Comparison of ENCODE assay signal across 22 cellular contexts in the genomic region with DNA sequence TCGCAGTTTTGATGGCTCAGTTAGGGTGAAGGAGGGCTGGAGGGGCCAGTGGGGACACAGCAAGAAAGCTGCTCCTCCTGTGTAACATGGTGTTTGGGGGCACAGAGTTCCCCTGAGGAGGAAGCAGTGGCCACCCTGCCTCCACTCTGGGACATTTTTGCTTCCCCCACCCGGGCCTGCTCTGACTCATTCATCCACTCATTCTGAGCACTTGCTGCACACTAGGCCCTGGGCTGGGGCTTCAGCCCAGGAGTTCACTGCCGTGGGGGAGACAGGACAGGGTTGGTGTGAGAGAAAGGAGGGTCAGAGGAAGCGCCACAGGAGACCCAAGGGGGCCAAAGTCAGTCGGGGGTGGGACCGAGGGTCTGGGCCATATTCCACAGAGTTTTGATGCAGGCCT. TPM values are rescaled to one million over a fixed set of nuclear protein-coding genes. Genes with fewer than 3 reads are reported as not detected.
DNase-seq lines count a peak whose midpoint lies in the region; ATAC-seq and TF ChIP-seq lines count a peak whose summit lies in the region.
"Had no signal": no experiment of that assay in that cellular context is flagged by ENCODE, and none has a peak within 500 bp of the region (broad histone marks: within the 10 kb centered on the region; RNA-seq: fewer than 3 reads in every experiment).

No MANE protein-coding gene starts in this region.

- H3K18ac ChIP-seq in mesenchymal stem cell (ENCODE audit: low read depth in 1 of 2, low read length in 2 of 2), result peak overlapping the region in 1 of 2 experiments; percentile 60

- H3K36me3 Mint-ChIP-seq in Calu3 (ENCODE audit: insufficient read depth, unreplicated experiment), result no peaks in the 10 kb centered on the region
- no peaks in the 10 kb centered on the region for H3K36me3 Mint-ChIP-seq in activated T-helper 17 cell treated with anti-CD3 and anti-CD28 coated beads, Interleukin-2, amount 50 U/mL, for 72 hours (ENCODE audit: low read depth)

- no TSS peak for BruUV-seq in Calu3 (replicated peaks; lab: Mats Ljungman, UMichigan)

- no peak overlapping the region for H3K4me3 Mint-ChIP-seq in Calu3 (ENCODE audit: low read depth, unreplicated experiment)
- no peak overlapping the region for H3K4me3 Mint-ChIP-seq in activated T-helper 17 cell treated with anti-CD3 and anti-CD28 coated beads, Interleukin-2, amount 50 U/mL, for 72 hours
- H3K4me3 Mint-ChIP-seq: activated naive CD8-positive, alpha-beta T cell treated with anti-CD3 and anti-CD28 coated beads, Interleukin-2, amount 50 U/mL, for 24 hours; central memory CD8-positive, alpha-beta T cell had no signal

- H2BK5ac ChIP-seq in mesenchymal stem cell (ENCODE audit: low read depth, low read length, poor library complexity, severe bottlenecking), result no peak overlapping the region

- H4K8ac ChIP-seq in mesenchymal stem cell (ENCODE audit: low read length), result peak overlapping the region; percentile 65

- H3K23ac ChIP-seq in mesenchymal stem cell (ENCODE audit: low read length in 2 of 2), result no peak overlapping the region

- H3K4ac ChIP-seq in mesenchymal stem cell (ENCODE audit: low read depth in 1 of 2, low read length in 2 of 2), result no peak overlapping the region

- H3K9me3 ChIP-seq in mesenchymal stem cell (ENCODE audit: control insufficient read depth, low read length) (peaks cover 2% of the 10 kb centered on the region), ascending aorta (no peaks in the 10 kb centered on the region)
- H3K9me3 ChIP-seq: mucosa of descending colon, right lobe of liver, suprapubic skin had no signal

- CTCF ChIA-PET in Calu3 (lab: Charles Lee), result no interaction called here

- H3K27ac ChIP-seq in mesenchymal stem cell (ENCODE audit: low read length, poor library complexity, severe bottlenecking), result no peak overlapping the region
- no peak overlapping the region for H3K27ac ChIP-seq in ascending aorta
- H3K27ac ChIP-seq: HL-60, right lobe of liver, suprapubic skin had no signal

- ATAC-seq in HG02610 (IDR thresholded peaks at IDR 0.05; ENCODE audit: unreplicated experiment) (peak; percentile 51), HG03280 (IDR thresholded peaks at IDR 0.05; ENCODE audit: unreplicated experiment) (no peak)
- peak; percentile 52 for ATAC-seq in activated T-helper 17 cell treated with anti-CD3 and anti-CD28 coated beads, Interleukin-2, amount 50 U/mL, for 72 hours (replicated peaks)
- ATAC-seq: activated naive CD8-positive, alpha-beta T cell treated with anti-CD3 and anti-CD28 coated beads, Interleukin-2, amount 50 U/mL, for 24 hours; right lobe of liver had no signal

- no peak overlapping the region for H3K9ac ChIP-seq in mesenchymal stem cell (ENCODE audit: low read length)

- peaks cover 25% of the 10 kb centered on the region for H3K27me3 Mint-ChIP-seq in Calu3 (ENCODE audit: unreplicated experiment)
- peaks cover 16% of the 10 kb centered on the region for H3K27me3 Mint-ChIP-seq in activated T-helper 17 cell treated with anti-CD3 and anti-CD28 coated beads, Interleukin-2, amount 50 U/mL, for 72 hours

- H2BK120ac ChIP-seq in mesenchymal stem cell (ENCODE audit: low read depth, low read length), result no peak overlapping the region

- peaks cover 16% of the 10 kb centered on the region for H3K4me1 Mint-ChIP-seq in Calu3 (ENCODE audit: low read depth, unreplicated experiment)
- peaks cover 5% of the 10 kb centered on the region for H3K4me1 Mint-ChIP-seq in activated T-helper 17 cell treated with anti-CD3 and anti-CD28 coated beads, Interleukin-2, amount 50 U/mL, for 72 hours
- H3K4me1 Mint-ChIP-seq: activated naive CD8-positive, alpha-beta T cell treated with anti-CD3 and anti-CD28 coated beads, Interleukin-2, amount 50 U/mL, for 24 hours; central memory CD8-positive, alpha-beta T cell had no signal

- no peak for DNase-seq in Calu3
- peak; percentile 46 for DNase-seq in mesenchymal stem cell
- no peak for DNase-seq in ascending aorta (ENCODE audit: low spot score in 2 of 2)
- DNase-seq in NCI-H1694 (lab: John Stamatoyannopoulos, UW), result no peak
- no peak for DNase-seq in stimulated activated naive CD4-positive, alpha-beta T cell treated with Interleukin-2 at 50 U/mL for 16 hours (lab: John Stamatoyannopoulos, UW)
- DNase-seq: activated CD4-positive, alpha-beta T cell treated with anti-CD3 and anti-CD28 coated beads, Interleukin-2, amount 50 U/mL, for 4 hours; activated naive CD8-positive, alpha-beta T cell treated with anti-CD3 and anti-CD28 coated beads, Interleukin-2, amount 50 U/mL, for 24 hours; effector CD4-positive, alpha-beta T cell; hippocampal formation; KBM-7; mucosa of descending colon; NCI-H187; NCI-H524; occipital lobe; right lobe of liver; stimulated activated CD4-positive, alpha-beta T cell treated with anti-CD3 and anti-CD28 coated beads, Interleukin-1b, Interleukin-23, amount 100 ng/mL, for 48 hours had no signal

- no peak overlapping the region for H4K91ac ChIP-seq in mesenchymal stem cell (ENCODE audit: low read length)

- H3K79me1 ChIP-seq in mesenchymal stem cell (replicated peaks; ENCODE audit: low read length, poor library complexity, severe bottlenecking), result no peaks in the 10 kb centered on the region

- H3K4me2 ChIP-seq in mesenchymal stem cell (ENCODE audit: low read length, poor library complexity, severe bottlenecking), result no peak overlapping the region

- H2BK15ac ChIP-seq in mesenchymal stem cell (ENCODE audit: low read depth, poor library complexity, severe bottlenecking), result no peak overlapping the region

- WGBS in mesenchymal stem cell, result 55% methylated on average over 6 of the region's 6 CpGs

- H3K4me3 ChIP-seq in mesenchymal stem cell (ENCODE audit: insufficient read depth in 1 of 2, low read depth in 1 of 2, low read length in 2 of 2) (no peak overlapping the region), ascending aorta (no peak overlapping the region)
- H3K4me3 ChIP-seq: mucosa of descending colon, right lobe of liver, suprapubic skin had no signal

- TF ChIP-seq CTCF in Calu3 (IDR thresholded peaks at IDR 0.05; ENCODE audit: unreplicated experiment) (no peak), ascending aorta (IDR thresholded peaks at IDR 0.05) (no peak)

- intact Hi-C loops in Calu3 (cut with micrococcal nuclease; ENCODE audit: unreplicated experiment), result no loop called here
- intact Hi-C loops in ascending aorta (cut with DNase I), result no loop called here

- H3K14ac ChIP-seq in mesenchymal stem cell (ENCODE audit: low read length in 2 of 2), result no peak overlapping the region

- H3K4me1 ChIP-seq in mesenchymal stem cell (ENCODE audit: control insufficient read depth, insufficient read depth, low read depth, low read length), result peaks cover 9% of the 10 kb centered on the region
- no peaks in the 10 kb centered on the region for H3K4me1 ChIP-seq in ascending aorta
- H3K4me1 ChIP-seq: right lobe of liver, suprapubic skin had no signal

- peak overlapping the region; percentile 21 for H3K27ac Mint-ChIP-seq in Calu3 (ENCODE audit: unreplicated experiment)
- H3K27ac Mint-ChIP-seq in activated T-helper 17 cell treated with anti-CD3 and anti-CD28 coated beads, Interleukin-2, amount 50 U/mL, for 72 hours, result no peak overlapping the region
- H3K27ac Mint-ChIP-seq: activated naive CD8-positive, alpha-beta T cell treated with anti-CD3 and anti-CD28 coated beads, Interleukin-2, amount 50 U/mL, for 24 hours had no signal

- peak overlapping the region; percentile 15 for H2AFZ ChIP-seq in mesenchymal stem cell (ENCODE audit: low read depth, low read length)

- peak overlapping the region in 1 of 2 experiments; percentile 32 for H2BK12ac ChIP-seq in mesenchymal stem cell (ENCODE audit: low read length in 2 of 2)

- no peaks in the 10 kb centered on the region for H3K36me3 ChIP-seq in mesenchymal stem cell (ENCODE audit: control insufficient read depth in 1 of 2, insufficient read depth in 2 of 2, low read depth in 1 of 2, low read length in 2 of 2)
- H3K36me3 ChIP-seq in ascending aorta, result no peaks in the 10 kb centered on the region
- H3K36me3 ChIP-seq: right lobe of liver, suprapubic skin had no signal

- H3K9me3 Mint-ChIP-seq in Calu3 (ENCODE audit: low read depth, unreplicated experiment), result no peaks in the 10 kb centered on the region
- no peaks in the 10 kb centered on the region for H3K9me3 Mint-ChIP-seq in activated T-helper 17 cell treated with anti-CD3 and anti-CD28 coated beads, Interleukin-2, amount 50 U/mL, for 72 hours
- H3K9me3 Mint-ChIP-seq: activated naive CD8-positive, alpha-beta T cell treated with anti-CD3 and anti-CD28 coated beads, Interleukin-2, amount 50 U/mL, for 24 hours; central memory CD8-positive, alpha-beta T cell had no signal

- no peak overlapping the region for H2AK5ac ChIP-seq in mesenchymal stem cell (ENCODE audit: low read length, severe bottlenecking)

- H3K27me3 ChIP-seq in mesenchymal stem cell (ENCODE audit: control insufficient read depth in 1 of 2, insufficient read depth in 1 of 2, low read length in 2 of 2) (peaks cover 14% of the 10 kb centered on the region in 2 experiments), ascending aorta (no peaks in the 10 kb centered on the region)
- H3K27me3 ChIP-seq: right lobe of liver, suprapubic skin had no signal

RNA-seq across cellular contexts. Expression of gene ACOT11, which starts 41.4 kb away (rescaled TPM):
- total RNA-seq in Calu3 (2022), result 10.4 TPM in 2 replicates
- total RNA-seq in activated T-helper 17 cell treated with anti-CD3 and anti-CD28 coated beads, Interleukin-2, amount 50 U/mL, for 72 hours, result 1 to 10 TPM; 1.0 to 3.2 TPM
- 0.83 TPM for polyA plus RNA-seq in mesenchymal stem cell (2013, experiment 1 of 2)
- polyA plus RNA-seq in mesenchymal stem cell (2013, experiment 2 of 2), result 0.88 TPM
- 30.4 TPM for total RNA-seq in ascending aorta
